ENCODE assay signal across 8 cellular contexts in genomic region chr12:122423258-122424165, GRCh38. TPM values are rescaled to one million over a fixed set of nuclear protein-coding genes. Genes with fewer than 3 reads are reported as not detected.
DNase-seq lines count a peak whose midpoint lies in the region; ATAC-seq and TF ChIP-seq lines count a peak whose summit lies in the region.

No MANE protein-coding gene starts in this region.

- peaks cover 17% of the 10 kb centered on the region for H3K4me1 Mint-ChIP-seq in GM23338

- peaks cover 17% of the 10 kb centered on the region for H3F3A ChIP-seq in GM23338 (replicated peaks; ENCODE audit: low read depth)

- ATAC-seq in GM23338 (peak; percentile 55), upper lobe of right lung (peak; percentile 22), HG03095 (IDR thresholded peaks at IDR 0.05; ENCODE audit: unreplicated experiment) (no peak)

- H3K27me3 ChIP-seq in BLaER1 (peaks cover 9% of the 10 kb centered on the region; the same call in 1 of the 2 replicates), GM23338 (ENCODE audit: insufficient read depth) (peaks cover 17% of the 10 kb centered on the region; the same call in 1 of the 2 replicates), SJSA1 (replicated peaks) (no peaks in the 10 kb centered on the region), upper lobe of right lung (no peaks in the 10 kb centered on the region)
- H3K27me3 ChIP-seq in effector memory CD4-positive, alpha-beta T cell (replicated peaks; ENCODE audit: control insufficient read depth, insufficient read depth, low read length, poor library complexity, severe bottlenecking) = no peaks in the 10 kb centered on the region

- H3K27me3 Mint-ChIP-seq in GM23338 (ENCODE audit: insufficient read depth, low read depth, poor library complexity) = peaks cover 11% of the 10 kb centered on the region

- intact Hi-C loops in upper lobe of right lung (cut with DNase I) = no loop called here

- H3K4me1 ChIP-seq in BLaER1 (peaks cover 45% of the 10 kb centered on the region), GM23338 (ENCODE audit: insufficient read depth) (peaks cover 14% of the 10 kb centered on the region), SJSA1 (replicated peaks) (peaks cover 21% of the 10 kb centered on the region), upper lobe of right lung (peaks cover 23% of the 10 kb centered on the region)
- H3K4me1 ChIP-seq in effector memory CD4-positive, alpha-beta T cell (ENCODE audit: control insufficient read depth, insufficient read depth, low read length, poor library complexity, severe bottlenecking) = peaks cover 19% of the 10 kb centered on the region

- no peaks in the 10 kb centered on the region for H3K36me3 ChIP-seq in BLaER1
- no peaks in the 10 kb centered on the region for H3K36me3 ChIP-seq in GM23338 (ENCODE audit: insufficient read depth)
- H3K36me3 ChIP-seq in SJSA1 = peaks cover 8% of the 10 kb centered on the region
- H3K36me3 ChIP-seq in effector memory CD4-positive, alpha-beta T cell (ENCODE audit: control insufficient read depth, insufficient read depth, low read length) = no peaks in the 10 kb centered on the region
- no peaks in the 10 kb centered on the region for H3K36me3 ChIP-seq in upper lobe of right lung

- H3K9me2 ChIP-seq in GM23338 (ENCODE audit: insufficient read depth) = no peaks in the 10 kb centered on the region

- H4K20me1 ChIP-seq in BLaER1 = peaks cover 9% of the 10 kb centered on the region; the same call in 1 of the 2 replicates
- H4K20me1 ChIP-seq in GM23338 (replicated peaks; ENCODE audit: insufficient read depth) = no peaks in the 10 kb centered on the region; the same call in 1 of the 2 replicates

- TF ChIP-seq CTCF in GM23338 (conservative IDR thresholded peaks at IDR 0.05; ENCODE audit: low read depth in 2 of 2) (no peak), upper lobe of right lung (IDR thresholded peaks at IDR 0.05) (no peak)

- peaks cover 19% of the 10 kb centered on the region; the same call in 1 of the 2 replicates for H3K79me2 ChIP-seq in GM23338 (replicated peaks; ENCODE audit: insufficient read depth)

- peak; percentile 69 for DNase-seq in GM23338 (ENCODE audit: low spot score)
- peak; percentile 50 to 54 for DNase-seq in SJSA1 (ENCODE audit: low read depth in 1 of 2, low spot score in 2 of 2)
- DNase-seq in effector memory CD4-positive, alpha-beta T cell = no peak
- peak; percentile 67 for DNase-seq in midbrain (lab: John Stamatoyannopoulos, UW)
- no peak for DNase-seq in upper lobe of right lung
- no peak for DNase-seq in 8988T

- H3K27ac ChIP-seq in BLaER1 (peak overlapping the region; percentile 96; the same call in 1 of the 2 replicates), GM23338 (ENCODE audit: low read depth) (peak overlapping the region; percentile 76), SJSA1 (peak overlapping the region; percentile 83), upper lobe of right lung (peak overlapping the region; percentile 84)
- peak overlapping the region; percentile 42 for H3K27ac ChIP-seq in effector memory CD4-positive, alpha-beta T cell (ENCODE audit: insufficient read depth, low read length, poor library complexity, severe bottlenecking)

- H3K9me3 Mint-ChIP-seq in GM23338 = no peaks in the 10 kb centered on the region

- H3K4me2 ChIP-seq in BLaER1 = peak overlapping the region; percentile 96
- peak overlapping the region; percentile 99 for H3K4me2 ChIP-seq in GM23338

- H3K9ac ChIP-seq in BLaER1 = peak overlapping the region; percentile 93

- peak overlapping the region; percentile 99 for H2AFZ ChIP-seq in GM23338

- H3K4me3 ChIP-seq in BLaER1 (peak overlapping the region; percentile 93), GM23338 (peak overlapping the region; percentile 93), SJSA1 (peak overlapping the region; percentile 99), upper lobe of right lung (peak overlapping the region; percentile 55)
- peak overlapping the region; percentile 65 for H3K4me3 ChIP-seq in effector memory CD4-positive, alpha-beta T cell (ENCODE audit: insufficient read depth, low read depth, low read length, poor library complexity, severe bottlenecking)

- H3K36me3 Mint-ChIP-seq in GM23338 (ENCODE audit: low read depth) = no peaks in the 10 kb centered on the region; the same call in 2 of the 3 replicates

- H3K9me3 ChIP-seq in BLaER1 (no peaks in the 10 kb centered on the region), SJSA1 (replicated peaks) (no peaks in the 10 kb centered on the region), upper lobe of right lung (no peaks in the 10 kb centered on the region)
- no peaks in the 10 kb centered on the region for H3K9me3 ChIP-seq in effector memory CD4-positive, alpha-beta T cell (ENCODE audit: control insufficient read depth, low read length)

- H3K27ac Mint-ChIP-seq in GM23338 = peak overlapping the region; percentile 96

- H3K4me3 Mint-ChIP-seq in GM23338 = peak overlapping the region; percentile 88

TF ChIP-seq in GM23338, 12 proteins besides CTCF, POLR2A, EP300 and RAD21:
- TF ChIP-seq POLR2AphosphoS5 (IDR thresholded peaks at IDR 0.05; ENCODE audit: low read depth) (peak; percentile 36; the same call in 1 of the 2 replicates), ETS1 (IDR thresholded peaks at IDR 0.05) (no peak), EZH2 (IDR thresholded peaks at IDR 0.05; ENCODE audit: low read depth, unreplicated experiment) (peak; percentile 6)

RNA-seq across cellular contexts. Expression of gene CLIP1, which starts 1.0 kb away (rescaled TPM):
- total RNA-seq in GM23338 (2014; rRNA removed; shearing (Covaris generic)) = 15.0 and 21.1 TPM in 2 replicates
- polyA plus RNA-seq in GM23338 (2016; fragmentation: Nextera tagmentation; extraction: Ambion mirVana) = 8.6 and 11.5 TPM in 2 replicates
- 33.7 and 41.3 TPM in 2 replicates for total RNA-seq in SJSA1 (2014; rRNA removed; shearing (Covaris generic))
- 108 TPM for total RNA-seq in upper lobe of right lung

Comparison
In these comparisons a context has a peak if more than half of its experiments do, and no peak if none do; other contexts are left out.
1. H3K27ac ChIP-seq: peak in every context shown above with its lines; median percentile 96 in BLaER1; 84 in upper lobe of right lung; 83 in SJSA1; 76 in GM23338; 42 in effector memory CD4-positive, alpha-beta T cell.
2. DNase-seq: peak in GM23338 (single experiment), SJSA1 (2 of 2) and midbrain (single experiment); none in effector memory CD4-positive, alpha-beta T cell (0 of 3), upper lobe of right lung (single experiment) and 8988T (single experiment).
3. Peak in every context shown above with its lines, with median percentiles within 50 percentile points of each other: H3K4me3 ChIP-seq.